In genomic region chr17:29617125-29617480, GRCh38 we compare ENCODE assay signal across 8 cellular contexts. TPM values are rescaled to one million over a fixed set of nuclear protein-coding genes. Genes with fewer than 3 reads are reported as not detected.
A peak's percentile ranks its signal among the peaks of the same experiment; 100 is the strongest.
DNase-seq lines count a peak whose midpoint lies in the region; ATAC-seq and TF ChIP-seq lines count a peak whose summit lies in the region.

No MANE protein-coding gene starts in this region.

- peak overlapping the region; percentile 54 for H3K4me3 ChIP-seq in GM12864 (ENCODE audit: low read depth, low read length)
- peak overlapping the region; percentile 39 to 49 for H3K4me3 ChIP-seq in muscle layer of duodenum (ENCODE audit: low read depth in 1 of 2, low read length in 2 of 2)

- H3K27ac ChIP-seq in muscle layer of duodenum (ENCODE audit: low read length), result no peak overlapping the region

- H3K27me3 ChIP-seq in muscle layer of duodenum (ENCODE audit: low read depth, low read length), result peaks cover 12% of the 10 kb centered on the region

- no peaks in the 10 kb centered on the region for H3K9me3 ChIP-seq in muscle layer of duodenum (ENCODE audit: control insufficient read depth in 1 of 2, low read length in 2 of 2)

- peak; percentile 82 for TF ChIP-seq CTCF in GM12864 (IDR thresholded peaks at IDR 0.05; ENCODE audit: low read depth, low read length, missing control alignments)

- peak; percentile 48 for ATAC-seq in HG03159 (IDR thresholded peaks at IDR 0.05; ENCODE audit: unreplicated experiment)

- H3K36me3 ChIP-seq in muscle layer of duodenum (ENCODE audit: control insufficient read depth in 1 of 2, insufficient read depth in 2 of 2, low read length in 2 of 2), result no peaks in the 10 kb centered on the region

- no peak for TF ChIP-seq POLR2A in erythroblast (IDR thresholded peaks at IDR 0.05; ENCODE audit: low read length)

- peaks cover 27 to 87% of the 10 kb centered on the region in 2 donors for H3K4me1 ChIP-seq in muscle layer of duodenum (ENCODE audit: control insufficient read depth in 1 of 2, insufficient read depth in 2 of 2, low read length in 2 of 2)

- DNase-seq in GM12864 (ENCODE audit: low read depth) (peak; percentile 71), NCI-H748 treated with DMSO at 0.1 percent for 48 hours (lab: John Stamatoyannopoulos, UW) (peak; percentile 93), activated T-cell treated with anti-CD3 and anti-CD28 coated beads for 1 hour (ENCODE audit: low read depth) (peak; percentile 86), erythroblast (lab: John Stamatoyannopoulos, UW) (peak; percentile 87), cerebellum (ENCODE audit: low spot score) (no peak)
- peak; percentile 83 for DNase-seq in stimulated activated CD8-positive, alpha-beta memory T cell treated with anti-CD3 and anti-CD28 coated beads, Interleukin-7, amount 100 ng/mL, for 24 hours (ENCODE audit: low read depth)

RNA-seq across cellular contexts. Expression of gene CORO6, which starts 5.6 kb away (rescaled TPM):
- 1.3 TPM for total RNA-seq in cerebellum

RNA-seq across cellular contexts. Expression of gene ANKRD13B, which starts 24.2 kb away (rescaled TPM):
- total RNA-seq in cerebellum, result 28.6 TPM

RNA-seq across cellular contexts. Expression of gene GIT1, which starts 27.7 kb away (rescaled TPM):
- total RNA-seq in cerebellum, result 35.7 TPM

RNA-seq across cellular contexts. Expression of gene TP53I13, which starts 48.6 kb away (rescaled TPM):
- 11.7 TPM for total RNA-seq in cerebellum

RNA-seq across cellular contexts. Expression of gene ABHD15, which starts 50.3 kb away (rescaled TPM):
- total RNA-seq in cerebellum, result 1.8 TPM
